8 cellular contexts compared by ENCODE assay signal in genomic region chr17:40121191-40121885, GRCh38. TPM values are rescaled to one million over a fixed set of nuclear protein-coding genes. Genes with fewer than 3 reads are reported as not detected.
A peak's percentile ranks its signal among the peaks of the same experiment; 100 is the strongest.
DNase-seq lines count a peak whose midpoint lies in the region; ATAC-seq, FAIRE-seq and TF ChIP-seq lines count a peak whose summit lies in the region.

No MANE protein-coding gene starts in this region.

- H3K27ac ChIP-seq in MM.1S (ENCODE audit: low read length) (no peak overlapping the region), neural progenitor cell (peak overlapping the region; percentile 86)

- TF ChIP-seq CTCF in MM.1S (IDR thresholded peaks at IDR 0.05; ENCODE audit: low read length) (no peak), foreskin fibroblast (IDR thresholded peaks at IDR 0.05; ENCODE audit: low read depth, low read length) (no peak), neural progenitor cell (IDR thresholded peaks at IDR 0.05) (no peak)

- no peaks in the 10 kb centered on the region for H3K27me3 Mint-ChIP-seq in activated T-cell treated with anti-CD3 and anti-CD28 coated beads, Interleukin-2, amount 50 U/mL, for 72 hours (ENCODE audit: low read depth)
- peaks cover 2% of the 10 kb centered on the region for H3K27me3 Mint-ChIP-seq in neural progenitor cell (ENCODE audit: insufficient read depth, low read depth)

- no peaks in the 10 kb centered on the region for H3K9me3 Mint-ChIP-seq in activated T-cell treated with anti-CD3 and anti-CD28 coated beads, Interleukin-2, amount 50 U/mL, for 72 hours
- no peaks in the 10 kb centered on the region for H3K9me3 Mint-ChIP-seq in neural progenitor cell

- FAIRE-seq in A204.1 (lab: Jason Lieb, UNC) (peak; percentile 39), HTR-8/SVneo (lab: Jason Lieb, UNC) (no peak)

- no peaks in the 10 kb centered on the region for H3K9me2 ChIP-seq in MM.1S (replicated peaks; ENCODE audit: insufficient read depth, low read length)

- peak; percentile 42 to 57 for ATAC-seq in activated T-cell treated with anti-CD3 and anti-CD28 coated beads, Interleukin-2, amount 50 U/mL, for 72 hours (replicated peaks in 1 of 2)

- H3K4me2 ChIP-seq in MM.1S (ENCODE audit: low read depth, low read length) (peak overlapping the region; percentile 66), neural progenitor cell (peak overlapping the region; percentile 92)

- DNase-seq in MM.1S (peak; percentile 13), foreskin fibroblast (peak; percentile 42 to 79), neural progenitor cell (ENCODE audit: low spot score) (peak; percentile 51), HTR-8/SVneo (ENCODE audit: insufficient read length, low spot score) (no peak), cortex of kidney (lab: John Stamatoyannopoulos, UW) (no peak)
- DNase-seq in activated T-cell treated with anti-CD3 and anti-CD28 coated beads, Interleukin-2, amount 50 U/mL, for 72 hours, result peak; percentile 36 to 57

- H3K4me3 Mint-ChIP-seq in activated T-cell treated with anti-CD3 and anti-CD28 coated beads, Interleukin-2, amount 50 U/mL, for 72 hours, result peak overlapping the region; percentile 89
- H3K4me3 Mint-ChIP-seq in neural progenitor cell, result peak overlapping the region; percentile 99

- H2AFZ ChIP-seq in MM.1S (ENCODE audit: low read length) (peak overlapping the region; percentile 82), neural progenitor cell (replicated peaks) (no peak overlapping the region)

- H3K36me3 ChIP-seq in MM.1S (replicated peaks; ENCODE audit: insufficient read depth, low read length), result peaks cover 3% of the 10 kb centered on the region; the same call in 1 of the 2 replicates
- peaks cover 9% of the 10 kb centered on the region for H3K36me3 ChIP-seq in neural progenitor cell

- H3K79me2 ChIP-seq in MM.1S (ENCODE audit: low read length), result peaks cover 51% of the 10 kb centered on the region
- H3K79me2 ChIP-seq in neural progenitor cell (ENCODE audit: low read depth), result peaks cover 70% of the 10 kb centered on the region

- H4K20me1 ChIP-seq in MM.1S (ENCODE audit: insufficient read depth, low read length) (no peaks in the 10 kb centered on the region), neural progenitor cell (ENCODE audit: low read depth) (peaks cover 43% of the 10 kb centered on the region)

- H3K27me3 ChIP-seq in MM.1S (replicated peaks; ENCODE audit: insufficient read depth, low read length) (no peaks in the 10 kb centered on the region), neural progenitor cell (no peaks in the 10 kb centered on the region)

- H3K36me3 Mint-ChIP-seq in activated T-cell treated with anti-CD3 and anti-CD28 coated beads, Interleukin-2, amount 50 U/mL, for 72 hours (ENCODE audit: insufficient read depth in 2 of 2), result peaks cover 12 to 17% of the 10 kb centered on the region in 2 donors
- peaks cover 8% of the 10 kb centered on the region for H3K36me3 Mint-ChIP-seq in neural progenitor cell

- H3K9me3 ChIP-seq in MM.1S (replicated peaks; ENCODE audit: insufficient read depth, low read length) (no peaks in the 10 kb centered on the region), neural progenitor cell (ENCODE audit: low read depth) (no peaks in the 10 kb centered on the region)

- peaks cover 39% of the 10 kb centered on the region for H3K4me1 Mint-ChIP-seq in activated T-cell treated with anti-CD3 and anti-CD28 coated beads, Interleukin-2, amount 50 U/mL, for 72 hours (ENCODE audit: low read depth)
- H3K4me1 Mint-ChIP-seq in neural progenitor cell, result peaks cover 29% of the 10 kb centered on the region

- H3K9ac ChIP-seq in MM.1S (ENCODE audit: low read length) (peak overlapping the region; percentile 79), neural progenitor cell (peak overlapping the region; percentile 66)

- H3K4me1 ChIP-seq in MM.1S (ENCODE audit: low read length) (no peaks in the 10 kb centered on the region), neural progenitor cell (peaks cover 22% of the 10 kb centered on the region)

- H3K27ac Mint-ChIP-seq in activated T-cell treated with anti-CD3 and anti-CD28 coated beads, Interleukin-2, amount 50 U/mL, for 72 hours, result peak overlapping the region; percentile 92
- H3K27ac Mint-ChIP-seq in neural progenitor cell, result peak overlapping the region; percentile 100

- peaks cover 10% of the 10 kb centered on the region for H3F3A ChIP-seq in MM.1S (ENCODE audit: insufficient read depth, low read length)
- H3F3A ChIP-seq in neural progenitor cell (ENCODE audit: low read depth), result peaks cover 38% of the 10 kb centered on the region

- H3K4me3 ChIP-seq in GM08714 (ENCODE audit: low read length) (peak overlapping the region; percentile 72), MM.1S (ENCODE audit: low read length) (peak overlapping the region; percentile 77), foreskin fibroblast (ENCODE audit: low read depth in 1 of 2, low read length in 2 of 2) (peak overlapping the region; percentile 92 to 99), neural progenitor cell (peak overlapping the region; percentile 99)

RNA-seq across cellular contexts. Expression of gene MSL1, which starts 0.4 kb away (rescaled TPM):
- total RNA-seq in activated T-cell treated with anti-CD3 and anti-CD28 coated beads, Interleukin-2, amount 50 U/mL, for 72 hours, result 100 to 1,000 TPM; 115 to 121 TPM
- total RNA-seq in neural progenitor cell (ENCODE audit: low replicate concordance), result 144 and 190 TPM in 2 replicates

RNA-seq across cellular contexts. Expression of gene CASC3, which starts 19.0 kb away (rescaled TPM):
- 100 to 1,000 TPM; 106 to 144 TPM for total RNA-seq in activated T-cell treated with anti-CD3 and anti-CD28 coated beads, Interleukin-2, amount 50 U/mL, for 72 hours
- total RNA-seq in neural progenitor cell (ENCODE audit: low replicate concordance), result 64.0 and 68.9 TPM in 2 replicates

RNA-seq across cellular contexts. Expression of gene NR1D1, which starts 20.9 kb away (rescaled TPM):
- total RNA-seq in activated T-cell treated with anti-CD3 and anti-CD28 coated beads, Interleukin-2, amount 50 U/mL, for 72 hours, result 1 to 10 TPM; 4.5 to 6.3 TPM
- 0.24 and 0.87 TPM in 2 replicates for total RNA-seq in neural progenitor cell (ENCODE audit: low replicate concordance)

RNA-seq across cellular contexts. Expression of gene RAPGEFL1, which starts 55.9 kb away (rescaled TPM):
- 1 to 10 TPM; 3.0 to 6.6 TPM for total RNA-seq in activated T-cell treated with anti-CD3 and anti-CD28 coated beads, Interleukin-2, amount 50 U/mL, for 72 hours
- 6.8 and 8.3 TPM in 2 replicates for total RNA-seq in neural progenitor cell (ENCODE audit: low replicate concordance)

RNA-seq across cellular contexts. Expression of gene THRA, which starts 58.6 kb away (rescaled TPM):
- 10 to 100 TPM; 12.2 to 14.7 TPM for total RNA-seq in activated T-cell treated with anti-CD3 and anti-CD28 coated beads, Interleukin-2, amount 50 U/mL, for 72 hours
- total RNA-seq in neural progenitor cell (ENCODE audit: low replicate concordance), result 14.5 and 20.8 TPM in 2 replicates

Comparison
In these comparisons a context has a peak if more than half of its experiments do, and no peak if none do; other contexts are left out.
1. DNase-seq: peak in MM.1S (single experiment), activated T-cell treated with anti-CD3 and anti-CD28 coated beads, Interleukin-2, amount 50 U/mL, for 72 hours (2 of 2), foreskin fibroblast (2 of 2) and neural progenitor cell (single experiment); none in HTR-8/SVneo (single experiment) and cortex of kidney (single experiment).
2. Peak in every context shown above with its lines, with median percentiles within 50 percentile points of each other: H3K4me3 ChIP-seq.